Comparison of ENCODE assay signal across 19 cellular contexts in the genomic region with DNA sequence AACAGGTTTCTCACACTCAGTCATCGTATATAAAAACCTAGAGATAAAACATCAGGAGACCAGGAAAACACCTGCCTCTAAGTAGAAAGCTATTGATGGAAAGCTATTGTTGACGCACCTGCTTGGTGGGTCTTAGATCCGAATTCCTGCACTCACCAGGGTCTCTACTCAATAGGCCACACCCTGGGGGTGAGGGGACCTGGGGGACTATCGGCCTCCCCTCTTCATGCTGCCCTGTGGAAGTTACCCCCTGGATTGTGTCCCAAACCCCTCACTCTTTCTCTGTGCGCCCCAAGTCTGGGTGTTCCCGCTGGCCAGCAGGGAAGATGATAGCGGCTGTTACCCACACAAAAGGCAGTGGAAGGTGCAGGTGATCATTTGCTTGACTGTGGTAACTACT.
A peak's percentile ranks its signal among the peaks of the same experiment; 100 is the strongest.
DNase-seq lines count a peak whose midpoint lies in the region; ATAC-seq and TF ChIP-seq lines count a peak whose summit lies in the region.
"Had no signal": no experiment of that assay in that cellular context is flagged by ENCODE, and none has a peak within 500 bp of the region (broad histone marks: within the 10 kb centered on the region; RNA-seq: fewer than 3 reads in every experiment).

No MANE protein-coding gene starts in this region.

- H3K4me3 Mint-ChIP-seq in WTC11 (no peak overlapping the region), naive B cell (no peak overlapping the region)
- H3K4me3 Mint-ChIP-seq: activated B cell treated with CpG ODN at 0.5 μM for 24 hours; CD4-positive, alpha-beta memory T cell had no signal

- peaks cover 25% of the 10 kb centered on the region for H3K4me1 ChIP-seq in BLaER1
- no peaks in the 10 kb centered on the region for H3K4me1 ChIP-seq in breast epithelium

- H3K36me3 ChIP-seq in BLaER1 (no peaks in the 10 kb centered on the region), breast epithelium (no peaks in the 10 kb centered on the region)

- TF ChIP-seq CTCF in GM13977 (IDR thresholded peaks at IDR 0.05; ENCODE audit: extremely low read depth, insufficient read depth, missing control alignments) = peak; percentile 4
- no peak for TF ChIP-seq CTCF in WTC11 (IDR thresholded peaks at IDR 0.05)
- no peak for TF ChIP-seq CTCF in breast epithelium (IDR thresholded peaks at IDR 0.05)

- TF ChIP-seq POLR2A in breast epithelium (IDR thresholded peaks at IDR 0.05) = no peak

- H3K9me3 Mint-ChIP-seq in WTC11 (no peaks in the 10 kb centered on the region), naive B cell (peaks cover 0 to 5% (median 0%) of the 10 kb centered on the region in 7 donors)
- H3K9me3 Mint-ChIP-seq: activated B cell treated with CpG ODN at 0.5 μM for 24 hours; CD4-positive, alpha-beta memory T cell had no signal

- no peak overlapping the region for H3K27ac Mint-ChIP-seq in WTC11
- peak overlapping the region in 4 of 6 donors; percentile 12 to 31 (median 18) for H3K27ac Mint-ChIP-seq in naive B cell
- H3K27ac Mint-ChIP-seq: activated B cell treated with CpG ODN at 0.5 μM for 24 hours had no signal

- intact Hi-C loops in breast epithelium (cut with DNase I; ENCODE audit: low total_unique reads) = no loop called here

- H3K27ac ChIP-seq in BLaER1 (no peak overlapping the region), breast epithelium (no peak overlapping the region)
- H3K27ac ChIP-seq: epithelial cell of prostate, HL-60 had no signal

- CTCF ChIA-PET in WTC11 (lab: Charles Lee) = interaction anchor here (0.5 to 3.1 kb wide), 79 partner anchors 9 to 1259 kb away, joined by 3 to 58 read pairs (median 5); a partner anchor contains a TSS

- POLR2A ChIA-PET in WTC11 (lab: Charles Lee) = no interaction called here

- H3K9me3 ChIP-seq in BLaER1 = peaks cover 2% of the 10 kb centered on the region
- H3K9me3 ChIP-seq in breast epithelium = no peaks in the 10 kb centered on the region

- H3K4me3 ChIP-seq in BLaER1 = no peak overlapping the region
- no peak overlapping the region for H3K4me3 ChIP-seq in breast epithelium
- H3K4me3 ChIP-seq: skin epidermis had no signal

- peak; percentile 44 for ATAC-seq in WTC11
- ATAC-seq in naive B cell (ENCODE audit: low read depth in 2 of 2) = no peak
- ATAC-seq: Right ventricle myocardium inferior had no signal

- H3K4me2 ChIP-seq in BLaER1 = peak overlapping the region; percentile 81

- no peak for DNase-seq in GM13977 (ENCODE audit: low spot score)
- DNase-seq in WTC11 (ENCODE audit: low spot score) = no peak
- DNase-seq in naive B cell = no peak
- DNase-seq in cerebellum (ENCODE audit: low spot score) = no peak
- DNase-seq in NCI-H2081 treated with DMSO at 0.1 percent for 48 hours (lab: John Stamatoyannopoulos, UW) = no peak
- DNase-seq in breast epithelium (ENCODE audit: low spot score in 2 of 2) = no peak
- DNase-seq: activated B cell treated with CpG ODN at 0.5 μM for 24 hours; activated gamma-delta T cell treated with Interleukin-2 at 50 U/mL for 16 hours; effector CD4-positive, alpha-beta T cell; HCEC 1CT; NCI-H1048; NCI-H1930; NCI-H226 had no signal

- H3K4me1 Mint-ChIP-seq in WTC11 = peaks cover 19% of the 10 kb centered on the region
- H3K4me1 Mint-ChIP-seq in naive B cell = peaks cover 0 to 3% (median 0%) of the 10 kb centered on the region in 3 donors
- H3K4me1 Mint-ChIP-seq: activated B cell treated with CpG ODN at 0.5 μM for 24 hours had no signal

- in situ Hi-C loops in GM13977 (cut with MboI; ENCODE audit: low pct_unique_long_range_greater_than_20kb, low sequenced_read_pairs, unreplicated experiment) = no loop called here

- no peaks in the 10 kb centered on the region for H3K27me3 Mint-ChIP-seq in WTC11 (ENCODE audit: low read depth)
- peaks cover 45 to 70% (median 67%) of the 10 kb centered on the region in 3 donors for H3K27me3 Mint-ChIP-seq in naive B cell

- no peaks in the 10 kb centered on the region for H4K20me1 ChIP-seq in BLaER1

- no peaks in the 10 kb centered on the region for H3K27me3 ChIP-seq in BLaER1
- H3K27me3 ChIP-seq in breast epithelium = peaks cover 0 to 8% of the 10 kb centered on the region in 2 donors

- H3K36me3 Mint-ChIP-seq in WTC11 (no peaks in the 10 kb centered on the region), naive B cell (no peaks in the 10 kb centered on the region)
- H3K36me3 Mint-ChIP-seq: CD4-positive, alpha-beta memory T cell had no signal

- H3K9ac ChIP-seq in BLaER1 = no peak overlapping the region

TF ChIP-seq in WTC11, 78 proteins besides CTCF, POLR2A, EP300 and RAD21:
- TF ChIP-seq, protein P1, sequence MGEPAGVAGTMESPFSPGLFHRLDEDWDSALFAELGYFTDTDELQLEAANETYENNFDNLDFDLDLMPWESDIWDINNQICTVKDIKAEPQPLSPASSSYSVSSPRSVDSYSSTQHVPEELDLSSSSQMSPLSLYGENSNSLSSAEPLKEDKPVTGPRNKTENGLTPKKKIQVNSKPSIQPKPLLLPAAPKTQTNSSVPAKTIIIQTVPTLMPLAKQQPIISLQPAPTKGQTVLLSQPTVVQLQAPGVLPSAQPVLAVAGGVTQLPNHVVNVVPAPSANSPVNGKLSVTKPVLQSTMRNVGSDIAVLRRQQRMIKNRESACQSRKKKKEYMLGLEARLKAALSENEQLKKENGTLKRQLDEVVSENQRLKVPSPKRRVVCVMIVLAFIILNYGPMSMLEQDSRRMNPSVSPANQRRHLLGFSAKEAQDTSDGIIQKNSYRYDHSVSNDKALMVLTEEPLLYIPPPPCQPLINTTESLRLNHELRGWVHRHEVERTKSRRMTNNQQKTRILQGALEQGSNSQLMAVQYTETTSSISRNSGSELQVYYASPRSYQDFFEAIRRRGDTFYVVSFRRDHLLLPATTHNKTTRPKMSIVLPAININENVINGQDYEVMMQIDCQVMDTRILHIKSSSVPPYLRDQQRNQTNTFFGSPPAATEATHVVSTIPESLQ (CRISPR knock-in tag; IDR thresholded peaks at IDR 0.05) = no peak
- TF ChIP-seq ZNF263 (CRISPR knock-in tag; IDR thresholded peaks at IDR 0.05; ENCODE audit: low read depth) (no peak), ZBTB21 (CRISPR knock-in tag; IDR thresholded peaks at IDR 0.05; ENCODE audit: borderline replicate concordance) (no peak), GABPB1 (CRISPR knock-in tag; IDR thresholded peaks at IDR 0.05) (no peak)
- TF ChIP-seq, protein P2, sequence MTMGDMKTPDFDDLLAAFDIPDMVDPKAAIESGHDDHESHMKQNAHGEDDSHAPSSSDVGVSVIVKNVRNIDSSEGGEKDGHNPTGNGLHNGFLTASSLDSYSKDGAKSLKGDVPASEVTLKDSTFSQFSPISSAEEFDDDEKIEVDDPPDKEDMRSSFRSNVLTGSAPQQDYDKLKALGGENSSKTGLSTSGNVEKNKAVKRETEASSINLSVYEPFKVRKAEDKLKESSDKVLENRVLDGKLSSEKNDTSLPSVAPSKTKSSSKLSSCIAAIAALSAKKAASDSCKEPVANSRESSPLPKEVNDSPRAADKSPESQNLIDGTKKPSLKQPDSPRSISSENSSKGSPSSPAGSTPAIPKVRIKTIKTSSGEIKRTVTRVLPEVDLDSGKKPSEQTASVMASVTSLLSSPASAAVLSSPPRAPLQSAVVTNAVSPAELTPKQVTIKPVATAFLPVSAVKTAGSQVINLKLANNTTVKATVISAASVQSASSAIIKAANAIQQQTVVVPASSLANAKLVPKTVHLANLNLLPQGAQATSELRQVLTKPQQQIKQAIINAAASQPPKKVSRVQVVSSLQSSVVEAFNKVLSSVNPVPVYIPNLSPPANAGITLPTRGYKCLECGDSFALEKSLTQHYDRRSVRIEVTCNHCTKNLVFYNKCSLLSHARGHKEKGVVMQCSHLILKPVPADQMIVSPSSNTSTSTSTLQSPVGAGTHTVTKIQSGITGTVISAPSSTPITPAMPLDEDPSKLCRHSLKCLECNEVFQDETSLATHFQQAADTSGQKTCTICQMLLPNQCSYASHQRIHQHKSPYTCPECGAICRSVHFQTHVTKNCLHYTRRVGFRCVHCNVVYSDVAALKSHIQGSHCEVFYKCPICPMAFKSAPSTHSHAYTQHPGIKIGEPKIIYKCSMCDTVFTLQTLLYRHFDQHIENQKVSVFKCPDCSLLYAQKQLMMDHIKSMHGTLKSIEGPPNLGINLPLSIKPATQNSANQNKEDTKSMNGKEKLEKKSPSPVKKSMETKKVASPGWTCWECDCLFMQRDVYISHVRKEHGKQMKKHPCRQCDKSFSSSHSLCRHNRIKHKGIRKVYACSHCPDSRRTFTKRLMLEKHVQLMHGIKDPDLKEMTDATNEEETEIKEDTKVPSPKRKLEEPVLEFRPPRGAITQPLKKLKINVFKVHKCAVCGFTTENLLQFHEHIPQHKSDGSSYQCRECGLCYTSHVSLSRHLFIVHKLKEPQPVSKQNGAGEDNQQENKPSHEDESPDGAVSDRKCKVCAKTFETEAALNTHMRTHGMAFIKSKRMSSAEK (CRISPR knock-in tag; IDR thresholded peaks at IDR 0.05; ENCODE audit: borderline replicate concordance) = no peak
